1 cellular context compared by ENCODE assay signal in the genomic region with DNA sequence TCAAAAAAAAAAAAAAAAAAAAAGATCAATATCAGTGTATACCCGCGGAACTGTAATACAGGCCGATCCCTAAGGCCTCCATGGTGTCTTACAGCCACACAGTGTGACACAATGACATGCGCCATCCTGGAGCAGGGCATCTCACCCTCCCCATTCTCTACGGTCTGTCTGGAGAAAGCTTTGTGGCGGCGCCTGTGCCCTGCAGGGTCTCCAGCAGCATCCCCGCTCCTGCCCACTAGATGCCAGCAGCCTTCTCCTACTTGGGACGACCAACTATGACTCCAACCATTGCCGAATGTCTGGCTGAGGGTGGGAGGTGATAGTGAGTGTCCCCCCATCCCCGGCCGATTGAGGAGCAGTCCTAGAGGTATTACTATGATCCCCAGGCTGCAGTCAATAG.
TF ChIP-seq lines count a peak whose summit lies in the region.

No MANE protein-coding gene starts in this region.

TF ChIP-seq in WTC11, 78 proteins besides CTCF, POLR2A, EP300 and RAD21 (continued from another document):
- TF ChIP-seq, protein P1, sequence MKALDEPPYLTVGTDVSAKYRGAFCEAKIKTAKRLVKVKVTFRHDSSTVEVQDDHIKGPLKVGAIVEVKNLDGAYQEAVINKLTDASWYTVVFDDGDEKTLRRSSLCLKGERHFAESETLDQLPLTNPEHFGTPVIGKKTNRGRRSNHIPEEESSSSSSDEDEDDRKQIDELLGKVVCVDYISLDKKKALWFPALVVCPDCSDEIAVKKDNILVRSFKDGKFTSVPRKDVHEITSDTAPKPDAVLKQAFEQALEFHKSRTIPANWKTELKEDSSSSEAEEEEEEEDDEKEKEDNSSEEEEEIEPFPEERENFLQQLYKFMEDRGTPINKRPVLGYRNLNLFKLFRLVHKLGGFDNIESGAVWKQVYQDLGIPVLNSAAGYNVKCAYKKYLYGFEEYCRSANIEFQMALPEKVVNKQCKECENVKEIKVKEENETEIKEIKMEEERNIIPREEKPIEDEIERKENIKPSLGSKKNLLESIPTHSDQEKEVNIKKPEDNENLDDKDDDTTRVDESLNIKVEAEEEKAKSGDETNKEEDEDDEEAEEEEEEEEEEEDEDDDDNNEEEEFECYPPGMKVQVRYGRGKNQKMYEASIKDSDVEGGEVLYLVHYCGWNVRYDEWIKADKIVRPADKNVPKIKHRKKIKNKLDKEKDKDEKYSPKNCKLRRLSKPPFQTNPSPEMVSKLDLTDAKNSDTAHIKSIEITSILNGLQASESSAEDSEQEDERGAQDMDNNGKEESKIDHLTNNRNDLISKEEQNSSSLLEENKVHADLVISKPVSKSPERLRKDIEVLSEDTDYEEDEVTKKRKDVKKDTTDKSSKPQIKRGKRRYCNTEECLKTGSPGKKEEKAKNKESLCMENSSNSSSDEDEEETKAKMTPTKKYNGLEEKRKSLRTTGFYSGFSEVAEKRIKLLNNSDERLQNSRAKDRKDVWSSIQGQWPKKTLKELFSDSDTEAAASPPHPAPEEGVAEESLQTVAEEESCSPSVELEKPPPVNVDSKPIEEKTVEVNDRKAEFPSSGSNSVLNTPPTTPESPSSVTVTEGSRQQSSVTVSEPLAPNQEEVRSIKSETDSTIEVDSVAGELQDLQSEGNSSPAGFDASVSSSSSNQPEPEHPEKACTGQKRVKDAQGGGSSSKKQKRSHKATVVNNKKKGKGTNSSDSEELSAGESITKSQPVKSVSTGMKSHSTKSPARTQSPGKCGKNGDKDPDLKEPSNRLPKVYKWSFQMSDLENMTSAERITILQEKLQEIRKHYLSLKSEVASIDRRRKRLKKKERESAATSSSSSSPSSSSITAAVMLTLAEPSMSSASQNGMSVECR (CRISPR knock-in tag; IDR thresholded peaks at IDR 0.05; ENCODE audit: borderline replicate concordance) = no peak
- TF ChIP-seq ZNF263 (CRISPR knock-in tag; IDR thresholded peaks at IDR 0.05; ENCODE audit: low read depth) (no peak), FOXJ3 (CRISPR knock-in tag; IDR thresholded peaks at IDR 0.05; ENCODE audit: borderline replicate concordance) (no peak), ZNF317 (CRISPR knock-in tag; IDR thresholded peaks at IDR 0.05; ENCODE audit: borderline replicate concordance, low read depth) (no peak), ELF4 (CRISPR knock-in tag; IDR thresholded peaks at IDR 0.05; ENCODE audit: low read depth) (no peak), TEAD1 (CRISPR knock-in tag; IDR thresholded peaks at IDR 0.05) (no peak)
- TF ChIP-seq, protein P2, sequence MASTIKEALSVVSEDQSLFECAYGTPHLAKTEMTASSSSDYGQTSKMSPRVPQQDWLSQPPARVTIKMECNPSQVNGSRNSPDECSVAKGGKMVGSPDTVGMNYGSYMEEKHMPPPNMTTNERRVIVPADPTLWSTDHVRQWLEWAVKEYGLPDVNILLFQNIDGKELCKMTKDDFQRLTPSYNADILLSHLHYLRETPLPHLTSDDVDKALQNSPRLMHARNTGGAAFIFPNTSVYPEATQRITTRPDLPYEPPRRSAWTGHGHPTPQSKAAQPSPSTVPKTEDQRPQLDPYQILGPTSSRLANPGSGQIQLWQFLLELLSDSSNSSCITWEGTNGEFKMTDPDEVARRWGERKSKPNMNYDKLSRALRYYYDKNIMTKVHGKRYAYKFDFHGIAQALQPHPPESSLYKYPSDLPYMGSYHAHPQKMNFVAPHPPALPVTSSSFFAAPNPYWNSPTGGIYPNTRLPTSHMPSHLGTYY (CRISPR knock-in tag; IDR thresholded peaks at IDR 0.05) = no peak
- TF ChIP-seq, protein P3, sequence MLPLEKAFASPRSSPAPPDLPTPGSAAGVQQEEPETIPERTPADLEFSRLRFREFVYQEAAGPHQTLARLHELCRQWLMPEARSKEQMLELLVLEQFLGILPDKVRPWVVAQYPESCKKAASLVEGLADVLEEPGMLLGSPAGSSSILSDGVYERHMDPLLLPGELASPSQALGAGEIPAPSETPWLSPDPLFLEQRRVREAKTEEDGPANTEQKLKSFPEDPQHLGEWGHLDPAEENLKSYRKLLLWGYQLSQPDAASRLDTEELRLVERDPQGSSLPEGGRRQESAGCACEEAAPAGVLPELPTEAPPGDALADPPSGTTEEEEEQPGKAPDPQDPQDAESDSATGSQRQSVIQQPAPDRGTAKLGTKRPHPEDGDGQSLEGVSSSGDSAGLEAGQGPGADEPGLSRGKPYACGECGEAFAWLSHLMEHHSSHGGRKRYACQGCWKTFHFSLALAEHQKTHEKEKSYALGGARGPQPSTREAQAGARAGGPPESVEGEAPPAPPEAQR (CRISPR knock-in tag; IDR thresholded peaks at IDR 0.05) = no peak
